12 cellular contexts compared by ENCODE assay signal in the genomic region with DNA sequence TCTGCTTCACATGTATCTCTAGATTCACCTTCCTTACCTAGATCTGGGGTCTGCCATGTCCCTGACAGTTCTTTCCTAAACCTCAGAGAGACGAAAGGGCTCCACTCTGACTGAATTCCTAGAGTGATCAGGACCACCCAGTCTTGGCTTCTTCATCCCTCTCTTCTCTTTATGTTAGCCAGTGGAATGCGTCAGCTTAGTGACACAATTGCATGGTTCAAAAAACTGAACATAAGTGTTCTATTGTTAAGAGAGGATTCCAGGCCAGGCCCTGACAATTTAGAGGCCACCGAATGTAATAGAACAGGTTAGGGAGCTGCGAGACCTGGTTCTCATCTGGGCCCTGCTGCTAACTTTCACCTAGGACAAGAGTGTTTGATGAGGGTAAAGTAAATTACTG.
"Had no signal": no experiment of that assay in that cellular context is flagged by ENCODE, and none has a peak within 500 bp of the region (broad histone marks: within the 10 kb centered on the region; RNA-seq: fewer than 3 reads in every experiment).

No MANE protein-coding gene starts in this region.

- H3K4me3 ChIP-seq: gastroesophageal sphincter, thyroid gland, vagina had no signal

- ATAC-seq: activated CD4-positive, alpha-beta T cell treated with anti-CD3 and anti-CD28 coated beads for 36 hours; activated T-cell treated with anti-CD3 and anti-CD28 coated beads, Interleukin-2, amount 50 U/mL, for 72 hours; gastroesophageal sphincter; stimulated activated naive CD8-positive, alpha-beta T cell treated with anti-CD3 and anti-CD28 coated beads, Interleukin-15, amount 100 ng/mL, for 72 hours had no signal

- DNase-seq: activated CD4-positive, alpha-beta memory T cell treated with anti-CD3 and anti-CD28 coated beads, Interleukin-2, amount 10 ng/mL, durations not matched to agents 7 days and 5 days; activated CD4-positive, alpha-beta T cell treated with anti-CD3 and anti-CD28 coated beads for 36 hours; activated gamma-delta T cell treated with Interleukin-2 at 50 U/mL for 16 hours; activated naive CD8-positive, alpha-beta T cell treated with anti-CD3 and anti-CD28 coated beads for 36 hours; activated T-cell treated with anti-CD3 and anti-CD28 coated beads, Interleukin-2, amount 50 U/mL, for 72 hours; stimulated activated CD4-positive, alpha-beta T cell treated with anti-CD3 and anti-CD28 coated beads, Interleukin-2, amount 100 ng/mL, for 48 hours; stimulated activated CD8-positive, alpha-beta memory T cell treated with anti-CD3 and anti-CD28 coated beads, Interleukin-4, amount 100 ng/mL, for 48 hours; stimulated activated naive CD8-positive, alpha-beta T cell treated with anti-CD3 and anti-CD28 coated beads, Interleukin-15, amount 100 ng/mL, for 72 hours; T-helper 9 cell; thyroid gland had no signal

- H3K9me3 ChIP-seq: gastroesophageal sphincter, thyroid gland, vagina had no signal

- H3K36me3 ChIP-seq: thyroid gland, vagina had no signal

- H3K27me3 ChIP-seq: gastroesophageal sphincter, thyroid gland, vagina had no signal

- H3K27ac ChIP-seq: gastroesophageal sphincter, thyroid gland, vagina had no signal
